ENCODE assay signal across 22 cellular contexts in the genomic region with DNA sequence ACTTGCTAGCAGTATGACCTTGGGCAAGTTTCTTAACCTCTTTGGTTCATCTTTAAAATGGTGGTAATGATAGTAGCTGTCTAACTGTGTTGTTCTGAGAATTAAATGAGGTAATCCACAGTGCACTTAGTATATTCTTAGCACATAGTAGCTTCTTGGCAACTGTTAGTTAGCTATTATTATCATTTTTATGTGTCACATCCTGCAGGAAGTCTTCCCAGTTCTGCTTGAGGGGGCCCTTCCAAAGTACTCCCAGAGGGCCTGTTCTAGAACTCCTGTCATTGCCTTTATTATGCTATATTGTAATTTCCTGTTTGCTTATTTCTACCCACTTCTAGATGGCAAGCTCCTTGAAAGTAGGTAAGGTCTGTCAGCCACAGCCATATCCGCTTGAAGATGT. TPM values are rescaled to one million over a fixed set of nuclear protein-coding genes. Genes with fewer than 3 reads are reported as not detected.
A peak's percentile ranks its signal among the peaks of the same experiment; 100 is the strongest.
DNase-seq lines count a peak whose midpoint lies in the region; ATAC-seq and TF ChIP-seq lines count a peak whose summit lies in the region.
"Had no signal": no experiment of that assay in that cellular context is flagged by ENCODE, and none has a peak within 500 bp of the region (broad histone marks: within the 10 kb centered on the region; RNA-seq: fewer than 3 reads in every experiment).

No MANE protein-coding gene starts in this region.

- peaks cover 2 to 62% (median 47%) of the 10 kb centered on the region in 9 donors for H3K4me1 ChIP-seq in heart right ventricle
- H3K4me1 ChIP-seq in tibial artery: peaks cover 0 to 49% (median 9%) of the 10 kb centered on the region in 4 donors
- H3K4me1 ChIP-seq: foreskin keratinocyte had no signal

- in situ Hi-C loops in astrocyte of the spinal cord (cut with HindIII; ENCODE audit: low sequenced_read_pairs): no loop called here

- H3K4me3 ChIP-seq in astrocyte of the spinal cord (ENCODE audit: low read depth, low read length): no peak overlapping the region
- no peak overlapping the region for H3K4me3 ChIP-seq in heart right ventricle
- H3K4me3 ChIP-seq in tibial artery: no peak overlapping the region
- H3K4me3 ChIP-seq: A549, lung, PC-9 had no signal

- no peaks in the 10 kb centered on the region; the same call in 1 of the 2 replicates for H3K27me3 Mint-ChIP-seq in HFFc6 (ENCODE audit: insufficient read depth)
- H3K27me3 Mint-ChIP-seq: activated CD4-positive, alpha-beta memory T cell treated with anti-CD3 and anti-CD28 coated beads for 36 hours; activated naive CD4-positive, alpha-beta T cell treated with anti-CD3 and anti-CD28 coated beads, Interleukin-2, amount 50 U/mL, for 24 hours; naive thymus-derived CD8-positive, alpha-beta T cell had no signal

- H3K9me3 Mint-ChIP-seq in HFFc6: no peaks in the 10 kb centered on the region
- H3K9me3 Mint-ChIP-seq: activated CD4-positive, alpha-beta memory T cell treated with anti-CD3 and anti-CD28 coated beads for 36 hours; activated naive CD4-positive, alpha-beta T cell treated with anti-CD3 and anti-CD28 coated beads, Interleukin-2, amount 50 U/mL, for 24 hours; activated T-cell treated with anti-CD3 and anti-CD28 coated beads, Interleukin-2, amount 50 U/mL, for 4 hours; naive thymus-derived CD8-positive, alpha-beta T cell had no signal

- H3K36me3 ChIP-seq in heart right ventricle: no peaks in the 10 kb centered on the region
- no peaks in the 10 kb centered on the region for H3K36me3 ChIP-seq in tibial artery

- WGBS in heart right ventricle, 2 donors: 81 to 97% methylated on average over 1 of the region's 1 CpG

- DNase-seq in A172 (ENCODE audit: low spot score) (peak; percentile 26), HFFc6 (peak; percentile 3), astrocyte of the spinal cord (ENCODE audit: low read depth, low spot score) (peak; percentile 7), heart right ventricle (no peak), tibial artery (no peak), GOT3 (lab: John Stamatoyannopoulos, UW) (no peak)
- DNase-seq: activated CD4-positive, alpha-beta memory T cell treated with anti-CD3 and anti-CD28 coated beads for 36 hours; activated T-cell treated with anti-CD3 and anti-CD28 coated beads, Interleukin-2, amount 50 U/mL, for 4 hours; GDM1; H7; naive thymus-derived CD8-positive, alpha-beta T cell; NCI-H1105; NCI-H2107; NCI-H69; PC-9; stimulated activated naive CD8-positive, alpha-beta T cell treated with anti-CD3 and anti-CD28 coated beads, Interleukin-15, Interleukin-2, amounts not matched to agents 100 U/mL and 50 U/mL, for 24 hours had no signal

- ATAC-seq in heart right ventricle (peak; percentile 44 to 81 (median 74)), HG02973 (IDR thresholded peaks at IDR 0.05; ENCODE audit: unreplicated experiment) (no peak), HG03280 (IDR thresholded peaks at IDR 0.05; ENCODE audit: unreplicated experiment) (no peak)
- ATAC-seq: A549; activated T-cell treated with anti-CD3 and anti-CD28 coated beads, Interleukin-2, amount 50 U/mL, for 4 hours; foreskin keratinocyte; naive thymus-derived CD8-positive, alpha-beta T cell; stimulated activated naive CD8-positive, alpha-beta T cell treated with anti-CD3 and anti-CD28 coated beads, Interleukin-15, Interleukin-2, amounts not matched to agents 100 U/mL and 50 U/mL, for 24 hours had no signal

- TF ChIP-seq CTCF in HFFc6 (IDR thresholded peaks at IDR 0.05) (no peak), astrocyte of the spinal cord (IDR thresholded peaks at IDR 0.05; ENCODE audit: low read depth, low read length) (no peak), heart right ventricle (IDR thresholded peaks at IDR 0.05) (no peak), tibial artery (IDR thresholded peaks at IDR 0.05) (no peak)

- H3K27ac ChIP-seq in heart right ventricle (peak overlapping the region in 7 of 10 donors; percentile 2 to 46 (median 28)), tibial artery (no peak overlapping the region)
- H3K27ac ChIP-seq: A549, foreskin keratinocyte, PC-9 had no signal

- H3K27me3 ChIP-seq in heart right ventricle (no peaks in the 10 kb centered on the region), tibial artery (no peaks in the 10 kb centered on the region)
- H3K27me3 ChIP-seq: foreskin keratinocyte had no signal

- intact Hi-C loops in heart right ventricle (cut with DNase I) (no loop called here), tibial artery (cut with DNase I; ENCODE audit: low total_unique reads) (no loop called here)

- peaks cover 6% of the 10 kb centered on the region; the same call in 1 of the 2 replicates for H3K36me3 Mint-ChIP-seq in HFFc6 (ENCODE audit: low read depth)

- no peak overlapping the region for H3K4me3 Mint-ChIP-seq in HFFc6
- H3K4me3 Mint-ChIP-seq: activated CD4-positive, alpha-beta memory T cell treated with anti-CD3 and anti-CD28 coated beads for 36 hours; activated naive CD4-positive, alpha-beta T cell treated with anti-CD3 and anti-CD28 coated beads, Interleukin-2, amount 50 U/mL, for 24 hours; activated T-cell treated with anti-CD3 and anti-CD28 coated beads, Interleukin-2, amount 50 U/mL, for 4 hours; naive thymus-derived CD8-positive, alpha-beta T cell had no signal

- H3K27ac Mint-ChIP-seq in HFFc6: peak overlapping the region; percentile 43
- H3K27ac Mint-ChIP-seq: activated CD4-positive, alpha-beta memory T cell treated with anti-CD3 and anti-CD28 coated beads for 36 hours; activated naive CD4-positive, alpha-beta T cell treated with anti-CD3 and anti-CD28 coated beads, Interleukin-2, amount 50 U/mL, for 24 hours; naive thymus-derived CD8-positive, alpha-beta T cell had no signal

- H3K4me1 Mint-ChIP-seq in HFFc6 (ENCODE audit: low read depth): peaks cover 53% of the 10 kb centered on the region
- H3K4me1 Mint-ChIP-seq: activated naive CD4-positive, alpha-beta T cell treated with anti-CD3 and anti-CD28 coated beads, Interleukin-2, amount 50 U/mL, for 24 hours had no signal

- H3K9me3 ChIP-seq in heart right ventricle: no peaks in the 10 kb centered on the region
- no peaks in the 10 kb centered on the region for H3K9me3 ChIP-seq in tibial artery
- H3K9me3 ChIP-seq: A549 had no signal

RNA-seq across cellular contexts. Expression of a gene that starts 30.6 kb away (rescaled TPM):
- 5.0 and 5.5 TPM in 2 replicates for total RNA-seq in A172 (2014; rRNA removed; shearing (Covaris generic))
- total RNA-seq in HFFc6 (2021; fragmentation: NEBNext Ultra II Directional; extraction: Animal tissue kit (Norgen Biotek cat#: 25700)): 10 to 100 TPM; 11.6 to 13.5 (median 13.1) TPM
- 10 to 100 TPM; 24.7 to 36.3 (median 30.9) TPM for total RNA-seq in heart right ventricle
- polyA plus RNA-seq in heart right ventricle: 10 to 100 TPM in 1 of 2 donors, 1 to 10 TPM in 1; 7.1 to 17.8 TPM

RNA-seq across cellular contexts. Expression of a gene that starts 31.8 kb away (rescaled TPM):
- total RNA-seq in A172 (2014; rRNA removed; shearing (Covaris generic)): 38.4 and 53.2 TPM in 2 replicates
- total RNA-seq in HFFc6 (2021; fragmentation: NEBNext Ultra II Directional; extraction: Animal tissue kit (Norgen Biotek cat#: 25700)): 10 to 100 TPM; 15.2 to 19.0 (median 16.1) TPM
- 10 to 100 TPM; 16.3 to 22.1 (median 17.6) TPM for total RNA-seq in heart right ventricle
- 10 to 100 TPM; 24.9 to 50.2 TPM for polyA plus RNA-seq in heart right ventricle

Comparison
In these comparisons a context has a peak if more than half of its experiments do, and no peak if none do; other contexts are left out.
1. DNase-seq: peak in A172 (single experiment), HFFc6 (single experiment) and astrocyte of the spinal cord (single experiment); none in heart right ventricle (0 of 2), tibial artery (0 of 2) and GOT3 (single experiment).
2. ATAC-seq: peak in heart right ventricle (8 of 8); none in HG02973 (single experiment) and HG03280 (single experiment).
3. H3K27ac ChIP-seq: peak in heart right ventricle (7 of 10); none in tibial artery (0 of 2).